In the genomic region with DNA sequence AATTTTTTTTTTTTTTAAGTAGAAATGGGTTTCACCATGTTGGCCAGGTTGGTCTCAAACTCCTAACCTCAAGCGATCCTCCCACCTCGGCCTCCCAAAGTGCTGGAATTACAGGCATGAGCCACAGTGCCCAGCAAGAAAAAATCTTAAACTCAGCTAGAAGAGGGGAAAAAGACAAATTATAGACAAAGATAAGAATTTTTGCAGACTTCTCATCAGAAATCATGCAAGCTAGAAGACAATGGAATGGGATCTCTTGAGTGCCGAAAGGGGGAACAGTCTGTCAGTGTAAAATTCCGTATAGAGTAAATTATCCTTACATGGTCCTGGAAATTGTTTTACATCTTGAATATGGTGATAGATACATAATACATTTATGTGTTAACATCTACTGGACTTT, we compare ENCODE assay signal across 1 cellular context.
TF ChIP-seq lines count a peak whose summit lies in the region.

No MANE protein-coding gene starts in this region.

TF ChIP-seq in K562, 482 proteins besides CTCF, POLR2A, EP300 and RAD21 (continued from another document):
- no peak for TF ChIP-seq SAFB (IDR thresholded peaks at IDR 0.05; ENCODE audit: borderline replicate concordance, low read depth, low read length)
- no peak for TF ChIP-seq STAT5B (CRISPR knock-in tag; IDR thresholded peaks at IDR 0.05)
- TF ChIP-seq, protein P1, sequence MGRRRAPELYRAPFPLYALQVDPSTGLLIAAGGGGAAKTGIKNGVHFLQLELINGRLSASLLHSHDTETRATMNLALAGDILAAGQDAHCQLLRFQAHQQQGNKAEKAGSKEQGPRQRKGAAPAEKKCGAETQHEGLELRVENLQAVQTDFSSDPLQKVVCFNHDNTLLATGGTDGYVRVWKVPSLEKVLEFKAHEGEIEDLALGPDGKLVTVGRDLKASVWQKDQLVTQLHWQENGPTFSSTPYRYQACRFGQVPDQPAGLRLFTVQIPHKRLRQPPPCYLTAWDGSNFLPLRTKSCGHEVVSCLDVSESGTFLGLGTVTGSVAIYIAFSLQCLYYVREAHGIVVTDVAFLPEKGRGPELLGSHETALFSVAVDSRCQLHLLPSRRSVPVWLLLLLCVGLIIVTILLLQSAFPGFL (CRISPR knock-in tag; IDR thresholded peaks at IDR 0.05) = no peak
- TF ChIP-seq EZH2 (IDR thresholded peaks at IDR 0.05; ENCODE audit: borderline replicate concordance, low read depth, low read length) = no peak
- no peak for TF ChIP-seq EGR1 (conservative IDR thresholded peaks at IDR 0.05)
- TF ChIP-seq, protein P2, sequence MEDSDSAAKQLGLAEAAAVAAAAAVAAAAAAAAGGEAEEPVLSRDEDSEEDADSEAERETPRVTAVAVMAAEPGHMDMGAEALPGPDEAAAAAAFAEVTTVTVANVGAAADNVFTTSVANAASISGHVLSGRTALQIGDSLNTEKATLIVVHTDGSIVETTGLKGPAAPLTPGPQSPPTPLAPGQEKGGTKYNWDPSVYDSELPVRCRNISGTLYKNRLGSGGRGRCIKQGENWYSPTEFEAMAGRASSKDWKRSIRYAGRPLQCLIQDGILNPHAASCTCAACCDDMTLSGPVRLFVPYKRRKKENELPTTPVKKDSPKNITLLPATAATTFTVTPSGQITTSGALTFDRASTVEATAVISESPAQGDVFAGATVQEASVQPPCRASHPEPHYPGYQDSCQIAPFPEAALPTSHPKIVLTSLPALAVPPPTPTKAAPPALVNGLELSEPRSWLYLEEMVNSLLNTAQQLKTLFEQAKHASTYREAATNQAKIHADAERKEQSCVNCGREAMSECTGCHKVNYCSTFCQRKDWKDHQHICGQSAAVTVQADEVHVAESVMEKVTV (CRISPR knock-in tag; IDR thresholded peaks at IDR 0.05) = no peak
- no peak for TF ChIP-seq NEUROD1 (IDR thresholded peaks at IDR 0.05; ENCODE audit: borderline replicate concordance, low read depth, low read length, partially characterized antibody)
- no peak for TF ChIP-seq HNRNPLL (IDR thresholded peaks at IDR 0.05; ENCODE audit: low read depth, low read length, poor library complexity, severe bottlenecking)
- TF ChIP-seq CBX3 (IDR thresholded peaks at IDR 0.05; ENCODE audit: borderline replicate concordance in 1 of 2, low read length in 2 of 2) = peak in 1 of 2 experiments; percentile 84; a peak in 2 of 3 replicates
- TF ChIP-seq, protein P3, sequence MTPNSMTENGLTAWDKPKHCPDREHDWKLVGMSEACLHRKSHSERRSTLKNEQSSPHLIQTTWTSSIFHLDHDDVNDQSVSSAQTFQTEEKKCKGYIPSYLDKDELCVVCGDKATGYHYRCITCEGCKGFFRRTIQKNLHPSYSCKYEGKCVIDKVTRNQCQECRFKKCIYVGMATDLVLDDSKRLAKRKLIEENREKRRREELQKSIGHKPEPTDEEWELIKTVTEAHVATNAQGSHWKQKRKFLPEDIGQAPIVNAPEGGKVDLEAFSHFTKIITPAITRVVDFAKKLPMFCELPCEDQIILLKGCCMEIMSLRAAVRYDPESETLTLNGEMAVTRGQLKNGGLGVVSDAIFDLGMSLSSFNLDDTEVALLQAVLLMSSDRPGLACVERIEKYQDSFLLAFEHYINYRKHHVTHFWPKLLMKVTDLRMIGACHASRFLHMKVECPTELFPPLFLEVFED (CRISPR knock-in tag; conservative IDR thresholded peaks at IDR 0.05) = no peak
- TF ChIP-seq, protein P4, sequence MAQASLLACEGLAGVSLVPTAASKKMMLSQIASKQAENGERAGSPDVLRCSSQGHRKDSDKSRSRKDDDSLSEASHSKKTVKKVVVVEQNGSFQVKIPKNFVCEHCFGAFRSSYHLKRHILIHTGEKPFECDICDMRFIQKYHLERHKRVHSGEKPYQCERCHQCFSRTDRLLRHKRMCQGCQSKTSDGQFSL (CRISPR knock-in tag; IDR thresholded peaks at IDR 0.05) = no peak
- TF ChIP-seq, protein P4 (tag; IDR thresholded peaks at IDR 0.05) = no peak
- TF ChIP-seq ZNF311 (CRISPR knock-in tag; IDR thresholded peaks at IDR 0.05) = no peak
- TF ChIP-seq ZNF717 (CRISPR knock-in tag; IDR thresholded peaks at IDR 0.05) = no peak
- peak; percentile 93 for TF ChIP-seq TRIM28 (IDR thresholded peaks at IDR 0.05)
- no peak for TF ChIP-seq FOSL1 (tag; conservative IDR thresholded peaks at IDR 0.05)
- no peak for TF ChIP-seq PCBP1 (IDR thresholded peaks at IDR 0.05; ENCODE audit: low read depth, low read length, poor library complexity, severe bottlenecking)
- TF ChIP-seq U2AF2 (optimal IDR thresholded peaks at IDR 0.05; ENCODE audit: low read depth, low read length) = no peak
- no peak for TF ChIP-seq GATA2 (CRISPR knock-in tag; IDR thresholded peaks at IDR 0.05)
- no peak for TF ChIP-seq ZNF778 (CRISPR knock-in tag; IDR thresholded peaks at IDR 0.05)
- no peak for TF ChIP-seq GABPB1 (CRISPR knock-in tag; IDR thresholded peaks at IDR 0.05)
- TF ChIP-seq, protein P5, sequence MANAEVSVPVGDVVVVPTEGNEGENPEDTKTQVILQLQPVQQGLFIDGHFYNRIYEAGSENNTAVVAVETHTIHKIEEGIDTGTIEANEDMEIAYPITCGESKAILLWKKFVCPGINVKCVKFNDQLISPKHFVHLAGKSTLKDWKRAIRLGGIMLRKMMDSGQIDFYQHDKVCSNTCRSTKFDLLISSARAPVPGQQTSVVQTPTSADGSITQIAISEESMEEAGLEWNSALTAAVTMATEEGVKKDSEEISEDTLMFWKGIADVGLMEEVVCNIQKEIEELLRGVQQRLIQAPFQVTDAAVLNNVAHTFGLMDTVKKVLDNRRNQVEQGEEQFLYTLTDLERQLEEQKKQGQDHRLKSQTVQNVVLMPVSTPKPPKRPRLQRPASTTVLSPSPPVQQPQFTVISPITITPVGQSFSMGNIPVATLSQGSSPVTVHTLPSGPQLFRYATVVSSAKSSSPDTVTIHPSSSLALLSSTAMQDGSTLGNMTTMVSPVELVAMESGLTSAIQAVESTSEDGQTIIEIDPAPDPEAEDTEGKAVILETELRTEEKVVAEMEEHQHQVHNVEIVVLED (CRISPR knock-in tag; IDR thresholded peaks at IDR 0.05) = no peak
- no peak for TF ChIP-seq CBFB (CRISPR knock-in tag; IDR thresholded peaks at IDR 0.05)
- TF ChIP-seq SAP30 (IDR thresholded peaks at IDR 0.05; ENCODE audit: borderline replicate concordance, insufficient read depth, low read depth, low read length, poor library complexity, severe bottlenecking) = no peak
